In the genomic region with DNA sequence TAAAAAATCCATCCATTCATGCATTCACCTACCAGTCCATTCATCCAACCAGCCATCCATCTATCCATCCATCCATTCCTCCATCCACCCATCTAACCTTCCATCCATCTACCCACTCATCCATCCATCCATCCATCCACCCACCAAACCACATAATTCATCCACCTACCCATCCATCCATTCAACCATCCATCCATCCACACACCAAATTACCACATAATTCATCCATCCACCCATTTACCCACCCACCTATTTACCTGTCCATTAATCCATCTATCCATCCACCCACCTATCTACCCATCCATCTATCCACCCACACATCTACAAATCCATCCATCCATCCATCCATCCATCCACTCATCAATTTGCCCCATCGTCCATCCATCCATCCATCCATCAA, we compare ENCODE assay signal across 30 cellular contexts.
"Had no signal": no experiment of that assay in that cellular context is flagged by ENCODE, and none has a peak within 500 bp of the region (broad histone marks: within the 10 kb centered on the region; RNA-seq: fewer than 3 reads in every experiment).

No MANE protein-coding gene starts in this region.

- H3K9ac ChIP-seq: neural progenitor cell, parathyroid adenoma had no signal

- H3K27me3 ChIP-seq: neural progenitor cell, ovary, right lobe of liver, suprapubic skin, testis, transverse colon, upper lobe of right lung, vagina had no signal

- ATAC-seq: naive thymus-derived CD4-positive, alpha-beta T cell; natural killer cell; psoas muscle; right cardiac atrium; right lobe of liver; stimulated activated memory B cell treated with anti-CD40 and anti-IgM and Interleukin-4, amounts not matched to agents 10 μg/mL and 1 μg/mL and 100 μg/mL, for 72 hours; stimulated activated naive CD8-positive, alpha-beta T cell treated with anti-CD3 and anti-CD28 coated beads, Interleukin-15, amount 100 ng/mL, for 72 hours; stimulated activated naive CD8-positive, alpha-beta T cell treated with anti-CD3 and anti-CD28 coated beads, Interleukin-15, Interleukin-2, amounts not matched to agents 100 U/mL and 50 U/mL, for 24 hours; upper lobe of right lung had no signal

- H3K4me3 ChIP-seq: neural progenitor cell, ovary, psoas muscle, right lobe of liver, sigmoid colon, suprapubic skin, testis, tibial artery, transverse colon, upper lobe of right lung, vagina had no signal

- H3K4me2 ChIP-seq: neural progenitor cell had no signal

- H3K4me3 Mint-ChIP-seq: naive thymus-derived CD4-positive, alpha-beta T cell; natural killer cell; nephron; neural progenitor cell; stimulated activated memory B cell treated with anti-CD40 and anti-IgM and Interleukin-4, amounts not matched to agents 10 μg/mL and 1 μg/mL and 100 μg/mL, for 72 hours; stimulated activated naive CD8-positive, alpha-beta T cell treated with anti-CD3 and anti-CD28 coated beads, Interleukin-15, amount 100 ng/mL, for 72 hours; type B pancreatic cell had no signal

- H3K27ac ChIP-seq: neural progenitor cell, ovary, parathyroid adenoma, psoas muscle, right lobe of liver, sigmoid colon, suprapubic skin, testis, tibial artery, transverse colon, upper lobe of right lung, vagina had no signal

- H3K4me1 Mint-ChIP-seq: naive thymus-derived CD4-positive, alpha-beta T cell; neural progenitor cell; stimulated activated memory B cell treated with anti-CD40 and anti-IgM and Interleukin-4, amounts not matched to agents 10 μg/mL and 1 μg/mL and 100 μg/mL, for 72 hours; stimulated activated naive CD8-positive, alpha-beta T cell treated with anti-CD3 and anti-CD28 coated beads, Interleukin-15, amount 100 ng/mL, for 72 hours had no signal

- H3K36me3 ChIP-seq: neural progenitor cell, ovary, right lobe of liver, sigmoid colon, suprapubic skin, tibial artery, transverse colon, upper lobe of right lung, vagina had no signal

- H3K9me3 ChIP-seq: ovary, psoas muscle, right lobe of liver, sigmoid colon, suprapubic skin, testis, tibial artery, transverse colon, upper lobe of right lung, vagina had no signal

- H3K4me1 ChIP-seq: neural progenitor cell, parathyroid adenoma, testis had no signal

- DNase-seq: naive thymus-derived CD4-positive, alpha-beta T cell; natural killer cell; occipital lobe; ovary; posterior cingulate gyrus; psoas muscle; right cardiac atrium; right lobe of liver; sigmoid colon; small intestine; stimulated activated CD4-positive, alpha-beta T cell treated with anti-CD3 and anti-CD28 coated beads, Interleukin-15, amount 100 ng/mL, for 24 hours; stimulated activated CD4-positive, alpha-beta T cell treated with anti-CD3 and anti-CD28 coated beads, Interleukin-2, amount 100 ng/mL, for 24 hours; stimulated activated CD4-positive, alpha-beta T cell treated with anti-CD3 and anti-CD28 coated beads, Interleukin-2, amount 100 ng/mL, for 48 hours; stimulated activated CD4-positive, alpha-beta T cell treated with anti-CD3 and anti-CD28 coated beads, Interleukin-4, amount 100 ng/mL, for 24 hours; stimulated activated naive CD4-positive, alpha-beta T cell; stimulated activated naive CD8-positive, alpha-beta T cell treated with anti-CD3 and anti-CD28 coated beads, Interleukin-15, amount 100 ng/mL, for 72 hours; stimulated activated naive CD8-positive, alpha-beta T cell treated with anti-CD3 and anti-CD28 coated beads, Interleukin-15, Interleukin-2, amounts not matched to agents 100 U/mL and 50 U/mL, for 24 hours; substantia nigra; testis; transverse colon; upper lobe of right lung had no signal

- H2AFZ ChIP-seq: neural progenitor cell, parathyroid adenoma had no signal

- H3K79me2 ChIP-seq: parathyroid adenoma had no signal

- H3K27ac Mint-ChIP-seq: naive thymus-derived CD4-positive, alpha-beta T cell; natural killer cell; nephron; neural progenitor cell; progenitor cell of endocrine pancreas; stimulated activated memory B cell treated with anti-CD40 and anti-IgM and Interleukin-4, amounts not matched to agents 10 μg/mL and 1 μg/mL and 100 μg/mL, for 72 hours; stimulated activated naive CD8-positive, alpha-beta T cell treated with anti-CD3 and anti-CD28 coated beads, Interleukin-15, amount 100 ng/mL, for 72 hours; type B pancreatic cell had no signal

- FAIRE-seq: small intestine had no signal

- H3K9me3 Mint-ChIP-seq: natural killer cell; nephron; neural progenitor cell; stimulated activated memory B cell treated with anti-CD40 and anti-IgM and Interleukin-4, amounts not matched to agents 10 μg/mL and 1 μg/mL and 100 μg/mL, for 72 hours; stimulated activated naive CD8-positive, alpha-beta T cell treated with anti-CD3 and anti-CD28 coated beads, Interleukin-15, amount 100 ng/mL, for 72 hours had no signal

- H3K36me3 Mint-ChIP-seq: naive thymus-derived CD4-positive, alpha-beta T cell; natural killer cell; neural progenitor cell; stimulated activated memory B cell treated with anti-CD40 and anti-IgM and Interleukin-4, amounts not matched to agents 10 μg/mL and 1 μg/mL and 100 μg/mL, for 72 hours; type B pancreatic cell had no signal
